10 cellular contexts compared by ENCODE assay signal in genomic region chr20:61933481-61933950, GRCh38.
"Had no signal": no experiment of that assay in that cellular context is flagged by ENCODE, and none has a peak within 500 bp of the region (broad histone marks: within the 10 kb centered on the region; RNA-seq: fewer than 3 reads in every experiment).

No MANE protein-coding gene starts in this region.

- H3K36me3 ChIP-seq: brain microvascular endothelial cell, SJCRH30, thyroid gland had no signal

- ATAC-seq: activated CD4-positive, alpha-beta T cell treated with anti-CD3 and anti-CD28 coated beads for 36 hours; esophagus mucosa had no signal

- H3K4me3 ChIP-seq: SJCRH30, skin epidermis, thyroid gland had no signal

- H3K27ac ChIP-seq: brain microvascular endothelial cell, SJCRH30, skin epidermis, thyroid gland had no signal

- H3K4me1 ChIP-seq: SJCRH30, thyroid gland had no signal

- DNase-seq: activated CD4-positive, alpha-beta memory T cell treated with anti-CD3 and anti-CD28 coated beads, Interleukin-2, amount 10 ng/mL, durations not matched to agents 7 days and 5 days; activated CD4-positive, alpha-beta T cell treated with anti-CD3 and anti-CD28 coated beads for 36 hours; brain microvascular endothelial cell; cerebellar nuclear complex; dermis blood vessel endothelial cell; hypothalamus; SJCRH30; thyroid gland had no signal

- H3K9me3 ChIP-seq: SJCRH30, thyroid gland had no signal

- H3K27me3 ChIP-seq: brain microvascular endothelial cell, thyroid gland had no signal
